Comparison of ENCODE assay signal across 8 cellular contexts in the genomic region with DNA sequence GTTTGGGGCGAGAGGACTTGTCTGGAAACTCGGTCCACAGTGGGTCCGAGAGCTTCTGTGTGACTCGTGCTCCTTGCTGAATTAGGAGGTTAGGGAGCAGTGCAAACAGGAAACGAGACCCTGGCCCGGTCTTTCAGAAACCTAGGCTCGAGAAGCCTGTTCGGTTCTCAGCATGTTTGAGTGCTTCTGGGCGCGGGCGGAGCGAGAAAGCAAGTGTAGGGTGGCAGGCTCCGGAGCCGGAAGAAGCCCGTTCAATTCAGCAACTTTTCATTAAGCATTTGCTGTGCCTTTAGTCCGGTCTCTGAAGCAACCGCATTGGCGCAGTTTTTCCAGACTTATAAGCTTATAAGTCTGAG. TPM values are rescaled to one million over a fixed set of nuclear protein-coding genes. Genes with fewer than 3 reads are reported as not detected.
A peak's percentile ranks its signal among the peaks of the same experiment; 100 is the strongest.
DNase-seq lines count a peak whose midpoint lies in the region; ATAC-seq and TF ChIP-seq lines count a peak whose summit lies in the region.

No MANE protein-coding gene starts in this region.

- H2AK9ac ChIP-seq in IMR-90 (replicated peaks; ENCODE audit: low read depth, low read length, poor library complexity), result peak overlapping the region; percentile 98

- peak overlapping the region; percentile 18; the same call in 1 of the 2 replicates for H4K5ac ChIP-seq in IMR-90 (ENCODE audit: low read depth, low read length)

- H3K36me3 Mint-ChIP-seq in endodermal cell (ENCODE audit: low read depth), result peaks cover 20% of the 10 kb centered on the region
- H3K36me3 Mint-ChIP-seq in naive thymus-derived CD8-positive, alpha-beta T cell, result peaks cover 0 to 25% (median 1%) of the 10 kb centered on the region in 3 donors

- H3K4me3 ChIP-seq in IMR-90 (ENCODE audit: insufficient read depth, low read depth, low read length) (peak overlapping the region; percentile 73), endodermal cell (ENCODE audit: low read length) (peak overlapping the region; percentile 98)

- peak overlapping the region in 1 of 2 experiments; percentile 47; a peak in 2 of 4 replicates for H4K8ac ChIP-seq in IMR-90 (ENCODE audit: low read depth in 2 of 2, low read length in 2 of 2)

- no peaks in the 10 kb centered on the region for H3K27me3 Mint-ChIP-seq in endodermal cell (ENCODE audit: insufficient read depth)
- peaks cover 0 to 5% (median 0%) of the 10 kb centered on the region in 5 donors for H3K27me3 Mint-ChIP-seq in naive thymus-derived CD8-positive, alpha-beta T cell

- H2BK15ac ChIP-seq in IMR-90 (ENCODE audit: low read depth, low read length), result no peak overlapping the region

- peak; percentile 0; the same call in 1 of the 2 replicates for ATAC-seq in IMR-90 (ENCODE audit: low read depth)
- peak; percentile 18 to 25 for ATAC-seq in naive thymus-derived CD8-positive, alpha-beta T cell

- H3K9ac ChIP-seq in IMR-90 (ENCODE audit: low read depth, low read length) (peak overlapping the region; percentile 86), endodermal cell (ENCODE audit: extremely low read depth, low read length, poor library complexity, severe bottlenecking) (peak overlapping the region; percentile 94)

- peak overlapping the region; percentile 54; the same call in 1 of the 2 replicates for H2AK5ac ChIP-seq in IMR-90 (ENCODE audit: low read depth, low read length)

- peak overlapping the region; percentile 93 for H2AFZ ChIP-seq in IMR-90 (replicated peaks; ENCODE audit: low read length, poor library complexity)

- H3K18ac ChIP-seq in IMR-90 (ENCODE audit: low read depth, low read length), result no peak overlapping the region

- peaks cover 43% of the 10 kb centered on the region for H4K20me1 ChIP-seq in IMR-90 (ENCODE audit: insufficient read depth, low read length)

- peaks cover 3 to 51% of the 10 kb centered on the region in 2 experiments; a peak in 2 of 4 replicates for H3K79me1 ChIP-seq in IMR-90 (ENCODE audit: low read depth in 1 of 2, low read length in 2 of 2)

- TF ChIP-seq CTCF in IMR-90 (conservative IDR thresholded peaks at IDR 0.05; ENCODE audit: low read depth, low read length), result no peak
- no peak for TF ChIP-seq CTCF in endodermal cell (conservative IDR thresholded peaks at IDR 0.05)

- H3K27ac Mint-ChIP-seq in endodermal cell, result peak overlapping the region; percentile 89
- peak overlapping the region; percentile 62 to 98 (median 92) for H3K27ac Mint-ChIP-seq in naive thymus-derived CD8-positive, alpha-beta T cell

- peak overlapping the region; percentile 94 for H3K23ac ChIP-seq in IMR-90 (ENCODE audit: low read depth, low read length)

- peak overlapping the region; percentile 76; the same call in 1 of the 2 replicates for H3K56ac ChIP-seq in IMR-90 (ENCODE audit: extremely low read depth, insufficient read depth, low read length)

- H4K91ac ChIP-seq in IMR-90 (ENCODE audit: insufficient read depth, low read depth, low read length), result peak overlapping the region; percentile 55

- no peaks in the 10 kb centered on the region for H3K9me3 Mint-ChIP-seq in endodermal cell
- no peaks in the 10 kb centered on the region for H3K9me3 Mint-ChIP-seq in naive thymus-derived CD8-positive, alpha-beta T cell

- intact Hi-C loops in IMR-90 (cut with micrococcal nuclease), result loop anchor here (2.0 to 5.0 kb wide), 3 partner anchors 54 to 136 kb away; a partner anchor contains a TSS

- peak overlapping the region; percentile 76 for H3K4ac ChIP-seq in IMR-90 (ENCODE audit: low read depth, low read length)

- dilution Hi-C loops in IMR-90 (cut with HindIII; ENCODE audit: low sequenced_read_pairs, unreplicated experiment), result no loop called here

- no TSS peak for BruUV-seq in IMR-90 (replicated peaks; lab: Mats Ljungman, UMichigan)

- H3K27ac ChIP-seq in IMR-90 (ENCODE audit: insufficient read depth, low read length) (peak overlapping the region; percentile 75), endodermal cell (ENCODE audit: low read depth, low read length) (peak overlapping the region; percentile 29), substantia nigra (ENCODE audit: low read depth, low read length, poor library complexity, severe bottlenecking) (peak overlapping the region; percentile 94)

- 1% methylated on average over 15 of the region's 18 CpGs; no CpG with 5 or more reads in 1 of the 2 experiments for WGBS in IMR-90 (ENCODE audit: extremely low coverage in 2 of 2, insufficient read length in 1 of 2), 2 experiments
- WGBS in endodermal cell (ENCODE audit: insufficient coverage in 1 of 2, insufficient read length in 1 of 2), 2 experiments, result 0% methylated on average over 7 to 18 of the region's 18 CpGs

- in situ Hi-C loops in IMR-90 (cut with MboI; ENCODE audit: low sequenced_read_pairs), result no loop called here

- TF ChIP-seq POLR2A in IMR-90 (IDR thresholded peaks at IDR 0.05; ENCODE audit: low read depth, low read length), result no peak

- peaks cover 50% of the 10 kb centered on the region for H3K4me1 Mint-ChIP-seq in endodermal cell
- peaks cover 32 to 62% (median 48%) of the 10 kb centered on the region in 4 donors for H3K4me1 Mint-ChIP-seq in naive thymus-derived CD8-positive, alpha-beta T cell

- POLR2A ChIA-PET in IMR-90 (lab: Charles Lee; ENCODE audit: unreplicated experiment), result interaction anchor here (0.6 kb wide), 1 partner anchor 82 kb away, joined by 4 read pairs; no protein-coding TSS in a partner anchor
- POLR2A ChIA-PET in naive thymus-derived CD8-positive, alpha-beta T cell (lab: Charles Lee), result interaction anchor here (0.6 to 2.3 kb wide), 14 partner anchors 10 to 216 kb away, joined by 3 to 14 read pairs (median 6); a partner anchor contains a TSS

- no peak overlapping the region for H2BK20ac ChIP-seq in IMR-90 (ENCODE audit: low read depth, low read length)

- H3K9me3 ChIP-seq in IMR-90 (ENCODE audit: control insufficient read depth, insufficient read depth, low read length) (no peaks in the 10 kb centered on the region), endodermal cell (ENCODE audit: control insufficient read depth, low read length) (no peaks in the 10 kb centered on the region)

- TF ChIP-seq RAD21 in IMR-90 (IDR thresholded peaks at IDR 0.05; ENCODE audit: low read length), result no peak

- CTCF ChIA-PET in IMR-90 (lab: Yijun Ruan, JAX), result interaction anchor here (0.6 to 2.1 kb wide), 7 partner anchors 10 to 280 kb away, joined by 3 to 6 read pairs (median 4); no protein-coding TSS in a partner anchor

- DNase-seq in NCI-H345 (lab: John Stamatoyannopoulos, UW) (peak; percentile 29), NCI-H345 treated with DMSO at 0.1 percent for 48 hours (lab: John Stamatoyannopoulos, UW; ENCODE audit: unreplicated experiment) (no peak), IMR-90 (no peak), endodermal cell (peak; percentile 58), substantia nigra (lab: John Stamatoyannopoulos, UW) (peak in 5 of 49 donors; percentile 24 to 57 (median 48)), NCI-H1105 treated with DMSO at 0.1 percent for 48 hours (lab: John Stamatoyannopoulos, UW) (no peak)
- peak; percentile 49 for DNase-seq in activated CD4-positive, alpha-beta T cell treated with anti-CD3 and anti-CD28 coated beads, Interleukin-2, amount 50 U/mL, for 1 hour
- DNase-seq in naive thymus-derived CD8-positive, alpha-beta T cell, result peak in 9 of 10 donors; percentile 13 to 66 (median 31)

- H3K14ac ChIP-seq in IMR-90 (replicated peaks; ENCODE audit: low read depth, low read length), result peak overlapping the region; percentile 93

- H3K4me1 ChIP-seq in IMR-90 (ENCODE audit: control insufficient read depth, insufficient read depth, low read length) (peaks cover 15% of the 10 kb centered on the region), endodermal cell (ENCODE audit: control insufficient read depth, insufficient read depth, low read length) (peaks cover 14% of the 10 kb centered on the region)

- H3K4me3 Mint-ChIP-seq in endodermal cell, result peak overlapping the region; percentile 90
- peak overlapping the region; percentile 88 to 99 (median 96) for H3K4me3 Mint-ChIP-seq in naive thymus-derived CD8-positive, alpha-beta T cell

- peak overlapping the region; percentile 99 for H3K4me2 ChIP-seq in IMR-90 (ENCODE audit: low read depth, low read length)

- peaks cover 21% of the 10 kb centered on the region for H3K9me1 ChIP-seq in IMR-90 (ENCODE audit: insufficient read depth, low read length)

- H3K27me3 ChIP-seq in IMR-90 (ENCODE audit: control insufficient read depth, insufficient read depth, low read length) (no peaks in the 10 kb centered on the region), endodermal cell (ENCODE audit: control insufficient read depth, insufficient read depth, low read length, poor library complexity, severe bottlenecking) (no peaks in the 10 kb centered on the region)

- H3K36me3 ChIP-seq in IMR-90 (ENCODE audit: control insufficient read depth, insufficient read depth, low read length) (peaks cover 2% of the 10 kb centered on the region; the same call in 1 of the 2 replicates), endodermal cell (ENCODE audit: control insufficient read depth, insufficient read depth, low read length) (peaks cover 16% of the 10 kb centered on the region)

- no peak overlapping the region; the same call in 1 of the 2 replicates for H2BK120ac ChIP-seq in IMR-90 (ENCODE audit: low read depth, low read length)

- peak overlapping the region; percentile 71 for H2BK5ac ChIP-seq in IMR-90 (ENCODE audit: low read depth, low read length, poor library complexity, severe bottlenecking)

RNA-seq across cellular contexts. Expression of a gene that starts 0.5 kb away (rescaled TPM):
- total RNA-seq in IMR-90 (2012; rRNA removed) (133 and 208 TPM in 2 replicates), endodermal cell (100 to 1,000 TPM; 221 to 240 TPM)
- polyA plus RNA-seq in IMR-90 (2012; rRNA removed), result 246 and 280 TPM in 2 replicates
- polyA plus RNA-seq in IMR-90 (2012; cell fraction: cytosol; rRNA removed), result 218 and 493 TPM in 2 replicates
- polyA plus RNA-seq in IMR-90 (2012; cell fraction: nucleus; rRNA removed; ENCODE audit: low replicate concordance), result 63.6 and 110 TPM in 2 replicates
- polyA plus RNA-seq in endodermal cell (2013, experiment 1 of 2), result 227 TPM
- 229 TPM for polyA plus RNA-seq in endodermal cell (2013, experiment 2 of 2)
- total RNA-seq in naive thymus-derived CD8-positive, alpha-beta T cell, result 10 to 100 TPM; 56.7 to 59.0 TPM
- polyA plus RNA-seq in naive thymus-derived CD8-positive, alpha-beta T cell, result 10 to 100 TPM; 60.8 to 84.5 (median 71.0) TPM

RNA-seq across cellular contexts. Expression of a gene that starts 22.1 kb away (rescaled TPM):
- total RNA-seq in IMR-90 (2012; rRNA removed) (1.1 TPM in 2 replicates), endodermal cell (under 1 TPM; 0.18 to 0.35 TPM)
- 0.73 and 0.80 TPM in 2 replicates for polyA plus RNA-seq in IMR-90 (2012; rRNA removed)
- polyA plus RNA-seq in IMR-90 (2012; cell fraction: cytosol; rRNA removed), result 0.32 and 0.48 TPM in 2 replicates
- polyA plus RNA-seq in IMR-90 (2012; cell fraction: nucleus; rRNA removed; ENCODE audit: low replicate concordance), result 0.58 and 0.65 TPM in 2 replicates
- not detected for polyA plus RNA-seq in endodermal cell (2013, experiment 1 of 2)
- polyA plus RNA-seq in endodermal cell (2013, experiment 2 of 2), result not detected
- total RNA-seq in naive thymus-derived CD8-positive, alpha-beta T cell, result under 1 TPM in 1 of 2 experiments, not detected in 1; 0.19 TPM
- under 1 TPM in 1 of 3 donors, not detected in 2; 0.09 TPM for polyA plus RNA-seq in naive thymus-derived CD8-positive, alpha-beta T cell

RNA-seq across cellular contexts. Expression of a gene that starts 54.7 kb away (rescaled TPM):
- 35.8 and 37.8 TPM in 2 replicates for total RNA-seq in IMR-90 (2012; rRNA removed)
- polyA plus RNA-seq in IMR-90 (2012; rRNA removed), result 42.7 and 43.3 TPM in 2 replicates
- 34.1 and 37.4 TPM in 2 replicates for polyA plus RNA-seq in IMR-90 (2012; cell fraction: cytosol; rRNA removed)
- 14.4 and 29.4 TPM in 2 replicates for polyA plus RNA-seq in IMR-90 (2012; cell fraction: nucleus; rRNA removed; ENCODE audit: low replicate concordance)
- total RNA-seq in endodermal cell, result 10 to 100 TPM; 38.6 to 54.2 TPM
- polyA plus RNA-seq in endodermal cell (2013, experiment 1 of 2), result 26.4 TPM
- polyA plus RNA-seq in endodermal cell (2013, experiment 2 of 2), result 34.6 TPM
- total RNA-seq in naive thymus-derived CD8-positive, alpha-beta T cell, result 1 to 10 TPM; 7.0 to 7.6 TPM
- polyA plus RNA-seq in naive thymus-derived CD8-positive, alpha-beta T cell, result 10 to 100 TPM; 43.2 to 78.9 (median 55.3) TPM

Comparison
In these comparisons a context has a peak if more than half of its experiments do, and no peak if none do; other contexts are left out.
1. DNase-seq: peak in NCI-H345 (single experiment), activated CD4-positive, alpha-beta T cell treated with anti-CD3 and anti-CD28 coated beads, Interleukin-2, amount 50 U/mL, for 1 hour (single experiment), endodermal cell (single experiment) and naive thymus-derived CD8-positive, alpha-beta T cell (9 of 10); none in NCI-H345 treated with DMSO at 0.1 percent for 48 hours (single experiment), IMR-90 (single experiment) and NCI-H1105 treated with DMSO at 0.1 percent for 48 hours (single experiment).
2. H3K27ac ChIP-seq: peak in every context shown above with its lines; median percentile 94 in substantia nigra; 75 in IMR-90; 29 in endodermal cell.